ENCODE assay signal across 16 cellular contexts in genomic region chrX:71140440-71140839, GRCh38. TPM values are rescaled to one million over a fixed set of nuclear protein-coding genes. Genes with fewer than 3 reads are reported as not detected.
DNase-seq lines count a peak whose midpoint lies in the region; ATAC-seq lines count a peak whose summit lies in the region.
"Had no signal": no experiment of that assay in that cellular context is flagged by ENCODE, and none has a peak within 500 bp of the region (broad histone marks: within the 10 kb centered on the region; RNA-seq: fewer than 3 reads in every experiment).

No MANE protein-coding gene starts in this region.

- peak in 1 of 4 experiments; percentile 27 for ATAC-seq in T-cell (replicated peaks in 1 of 4)
- no peak for ATAC-seq in naive thymus-derived CD4-positive, alpha-beta T cell
- ATAC-seq: A549 had no signal

- CTCF ChIA-PET in T-cell (lab: Charles Lee) = no interaction called here
- CTCF ChIA-PET in naive thymus-derived CD4-positive, alpha-beta T cell (lab: Charles Lee) = no interaction called here
- CTCF ChIA-PET in activated naive CD4-positive, alpha-beta T cell treated with anti-CD3 and anti-CD28 coated beads for 36 hours (lab: Charles Lee) = no interaction called here

- POLR2A ChIA-PET in T-cell (lab: Charles Lee) = interaction anchor here (0.6 to 0.7 kb wide), 2 partner anchors 32 to 47 kb away, joined by 3 to 4 read pairs; no protein-coding TSS in a partner anchor
- POLR2A ChIA-PET in naive thymus-derived CD4-positive, alpha-beta T cell (lab: Charles Lee) = no interaction called here

- H3K27me3 ChIP-seq in naive thymus-derived CD4-positive, alpha-beta T cell (ENCODE audit: control insufficient read depth in 2 of 2, insufficient read depth in 2 of 2, low read length in 2 of 2) = no peaks in the 10 kb centered on the region
- H3K27me3 ChIP-seq: BE2C had no signal

- H3K27ac Mint-ChIP-seq in T-cell = peak overlapping the region; percentile 50 to 78
- peak overlapping the region in 4 of 9 donors; percentile 31 to 83 (median 64) for H3K27ac Mint-ChIP-seq in naive thymus-derived CD4-positive, alpha-beta T cell
- H3K27ac Mint-ChIP-seq in activated naive CD4-positive, alpha-beta T cell treated with anti-CD3 and anti-CD28 coated beads for 36 hours = no peak overlapping the region
- H3K27ac Mint-ChIP-seq: HFFc6 had no signal

- intact Hi-C loops in naive thymus-derived CD4-positive, alpha-beta T cell (cut with micrococcal nuclease) = no loop called here
- intact Hi-C loops in activated naive CD4-positive, alpha-beta T cell treated with anti-CD3 and anti-CD28 coated beads for 36 hours (cut with micrococcal nuclease) = no loop called here

- no peak overlapping the region for H3K4me3 Mint-ChIP-seq in T-cell
- H3K4me3 Mint-ChIP-seq in naive thymus-derived CD4-positive, alpha-beta T cell = peak overlapping the region in 1 of 10 donors; percentile 35
- no peak overlapping the region for H3K4me3 Mint-ChIP-seq in activated naive CD4-positive, alpha-beta T cell treated with anti-CD3 and anti-CD28 coated beads for 36 hours
- H3K4me3 Mint-ChIP-seq: CD8-positive, alpha-beta memory T cell; HFFc6 had no signal

- H3K36me3 ChIP-seq in naive thymus-derived CD4-positive, alpha-beta T cell (ENCODE audit: control insufficient read depth in 2 of 3, insufficient read depth in 3 of 3, low read length in 3 of 3) = peaks cover 0 to 54% (median 17%) of the 10 kb centered on the region in 3 experiments

- H3K9me3 Mint-ChIP-seq in T-cell = no peaks in the 10 kb centered on the region
- peaks cover 0 to 2% (median 0%) of the 10 kb centered on the region in 11 donors for H3K9me3 Mint-ChIP-seq in naive thymus-derived CD4-positive, alpha-beta T cell
- no peaks in the 10 kb centered on the region for H3K9me3 Mint-ChIP-seq in activated naive CD4-positive, alpha-beta T cell treated with anti-CD3 and anti-CD28 coated beads for 36 hours
- H3K9me3 Mint-ChIP-seq: CD8-positive, alpha-beta memory T cell; HFFc6 had no signal

- peak; percentile 34 for DNase-seq in ELF-1 (ENCODE audit: low read depth, low spot score)
- no peak for DNase-seq in T-cell
- no peak for DNase-seq in naive thymus-derived CD4-positive, alpha-beta T cell
- DNase-seq in superior temporal gyrus (ENCODE audit: extremely low spot score) = no peak
- no peak for DNase-seq in activated naive CD4-positive, alpha-beta T cell treated with anti-CD3 and anti-CD28 coated beads for 36 hours
- DNase-seq: BE2C; Caco-2; CD8-positive, alpha-beta memory T cell; DMS53; HCEC 1CT; HFFc6 had no signal

- H3K4me1 Mint-ChIP-seq in T-cell = peaks cover 0 to 18% (median 10%) of the 10 kb centered on the region in 3 donors
- peaks cover 6 to 25% (median 18%) of the 10 kb centered on the region in 7 donors for H3K4me1 Mint-ChIP-seq in naive thymus-derived CD4-positive, alpha-beta T cell
- H3K4me1 Mint-ChIP-seq in activated naive CD4-positive, alpha-beta T cell treated with anti-CD3 and anti-CD28 coated beads for 36 hours (ENCODE audit: low read depth) = peaks cover 9% of the 10 kb centered on the region

- H3K9me3 ChIP-seq in naive thymus-derived CD4-positive, alpha-beta T cell (ENCODE audit: control insufficient read depth in 2 of 3, low read length in 3 of 3) = no peaks in the 10 kb centered on the region
- H3K9me3 ChIP-seq: A549, BE2C, Caco-2 had no signal

- peak overlapping the region; percentile 35 for H3K27ac ChIP-seq in naive thymus-derived CD4-positive, alpha-beta T cell (ENCODE audit: low read depth, low read length)
- H3K27ac ChIP-seq: A549, C4-2B had no signal

- peaks cover 17% of the 10 kb centered on the region for H3K36me3 Mint-ChIP-seq in T-cell
- peaks cover 4 to 20% (median 10%) of the 10 kb centered on the region in 5 donors for H3K36me3 Mint-ChIP-seq in naive thymus-derived CD4-positive, alpha-beta T cell
- peaks cover 12% of the 10 kb centered on the region for H3K36me3 Mint-ChIP-seq in activated naive CD4-positive, alpha-beta T cell treated with anti-CD3 and anti-CD28 coated beads for 36 hours (ENCODE audit: low read depth)

- H3K4me1 ChIP-seq in naive thymus-derived CD4-positive, alpha-beta T cell (ENCODE audit: control insufficient read depth in 2 of 2, insufficient read depth in 2 of 2, low read length in 2 of 2) = peaks cover 0 to 3% of the 10 kb centered on the region in 2 donors
- H3K4me1 ChIP-seq: BE2C, Caco-2 had no signal

- H3K27me3 Mint-ChIP-seq in T-cell = peaks cover 0 to 8% of the 10 kb centered on the region in 2 donors
- no peaks in the 10 kb centered on the region for H3K27me3 Mint-ChIP-seq in naive thymus-derived CD4-positive, alpha-beta T cell
- H3K27me3 Mint-ChIP-seq in activated naive CD4-positive, alpha-beta T cell treated with anti-CD3 and anti-CD28 coated beads for 36 hours (ENCODE audit: low read depth) = no peaks in the 10 kb centered on the region

- H3K4me3 ChIP-seq in naive thymus-derived CD4-positive, alpha-beta T cell (ENCODE audit: low read length) = no peak overlapping the region
- H3K4me3 ChIP-seq: A549 had no signal

RNA-seq across cellular contexts. Expression of gene NLGN3, which starts 4.2 kb away (rescaled TPM):
- 1 to 10 TPM; 2.9 to 3.7 (median 3.2) TPM for total RNA-seq in T-cell
- total RNA-seq in naive thymus-derived CD4-positive, alpha-beta T cell = 1 to 10 TPM; 2.3 to 4.6 (median 3.0) TPM
- polyA plus RNA-seq in naive thymus-derived CD4-positive, alpha-beta T cell = under 1 TPM; 0.09 to 0.24 TPM
- total RNA-seq in activated naive CD4-positive, alpha-beta T cell treated with anti-CD3 and anti-CD28 coated beads for 36 hours = under 1 TPM; 0.60 to 0.81 TPM

RNA-seq across cellular contexts. Expression of gene MED12, which starts 22.0 kb away (rescaled TPM):
- 10 to 100 TPM; 63.8 to 78.3 (median 72.0) TPM for total RNA-seq in T-cell
- total RNA-seq in naive thymus-derived CD4-positive, alpha-beta T cell = 100 to 1,000 TPM in 1 of 5 experiments, 10 to 100 TPM in 4; 71.1 to 104 (median 77.4) TPM
- polyA plus RNA-seq in naive thymus-derived CD4-positive, alpha-beta T cell = 10 to 100 TPM; 12.5 to 22.2 TPM
- total RNA-seq in activated naive CD4-positive, alpha-beta T cell treated with anti-CD3 and anti-CD28 coated beads for 36 hours = 10 to 100 TPM; 43.5 to 43.6 TPM

RNA-seq across cellular contexts. Expression of gene IL2RG, which starts 29.1 kb away (rescaled TPM):
- total RNA-seq in T-cell = 100 to 1,000 TPM; 285 to 380 (median 312) TPM
- total RNA-seq in naive thymus-derived CD4-positive, alpha-beta T cell = 100 to 1,000 TPM; 228 to 671 (median 329) TPM
- 1,000 to 10,000 TPM in 1 of 2 donors, 100 to 1,000 TPM in 1; 933 to 1,015 TPM for polyA plus RNA-seq in naive thymus-derived CD4-positive, alpha-beta T cell
- total RNA-seq in activated naive CD4-positive, alpha-beta T cell treated with anti-CD3 and anti-CD28 coated beads for 36 hours = 100 to 1,000 TPM; 144 to 148 TPM
- total RNA-seq: H4, HT1080 had no signal
- polyA plus RNA-seq: AG04450 had no signal

RNA-seq across cellular contexts. Expression of gene CXorf65, which starts 33.9 kb away (rescaled TPM):
- 10 to 100 TPM; 33.8 to 86.6 (median 39.6) TPM for total RNA-seq in T-cell
- total RNA-seq in naive thymus-derived CD4-positive, alpha-beta T cell = 10 to 100 TPM; 26.5 to 83.4 (median 57.8) TPM
- polyA plus RNA-seq in naive thymus-derived CD4-positive, alpha-beta T cell = 1 to 10 TPM in 1 of 2 donors, under 1 TPM in 1; 0.31 to 4.3 TPM
- 10 to 100 TPM in 1 of 2 experiments, 1 to 10 TPM in 1; 7.7 to 11.3 TPM for total RNA-seq in activated naive CD4-positive, alpha-beta T cell treated with anti-CD3 and anti-CD28 coated beads for 36 hours
- total RNA-seq: Caco-2, H4, HFFc6, HT1080 had no signal
- polyA plus RNA-seq: A549, AG04450 had no signal

RNA-seq across cellular contexts. Expression of gene FOXO4, which starts 44.8 kb away (rescaled TPM):
- 10 to 100 TPM; 30.4 to 45.9 (median 38.1) TPM for total RNA-seq in T-cell
- total RNA-seq in naive thymus-derived CD4-positive, alpha-beta T cell = 10 to 100 TPM; 11.9 to 40.6 (median 30.0) TPM
- 1 to 10 TPM; 1.2 to 2.3 TPM for polyA plus RNA-seq in naive thymus-derived CD4-positive, alpha-beta T cell
- 1 to 10 TPM; 7.9 to 8.9 TPM for total RNA-seq in activated naive CD4-positive, alpha-beta T cell treated with anti-CD3 and anti-CD28 coated beads for 36 hours
